In genomic region chr1:8412183-8412831, GRCh38 we compare ENCODE assay signal across 10 cellular contexts.
DNase-seq lines count a peak whose midpoint lies in the region; ATAC-seq and TF ChIP-seq lines count a peak whose summit lies in the region.
"Had no signal": no experiment of that assay in that cellular context is flagged by ENCODE, and none has a peak within 500 bp of the region (broad histone marks: within the 10 kb centered on the region; RNA-seq: fewer than 3 reads in every experiment).

No MANE protein-coding gene starts in this region.

- DNase-seq in AG08396 (ENCODE audit: low spot score) (peak; percentile 48), RWPE2 (ENCODE audit: low spot score) (no peak), neural progenitor cell (ENCODE audit: low spot score) (no peak), NCI-H187 treated with DMSO at 0.1 percent for 48 hours (lab: John Stamatoyannopoulos, UW) (no peak), NCI-H1930 (lab: John Stamatoyannopoulos, UW) (no peak), MV-4-11 (lab: John Stamatoyannopoulos, UW) (no peak)
- DNase-seq: GDM1, T-helper 1 cell had no signal

- H3K4me1 Mint-ChIP-seq in neural progenitor cell, result peaks cover 60% of the 10 kb centered on the region

- no peaks in the 10 kb centered on the region for H3K27me3 Mint-ChIP-seq in neural progenitor cell (ENCODE audit: insufficient read depth, low read depth)

- no peaks in the 10 kb centered on the region for H3K9me3 Mint-ChIP-seq in neural progenitor cell

- no peak overlapping the region for H3K4me3 ChIP-seq in RWPE2 (ENCODE audit: severe bottlenecking)
- H3K4me3 ChIP-seq in neural progenitor cell, result peak overlapping the region; percentile 16

- H3F3A ChIP-seq in neural progenitor cell (ENCODE audit: low read depth), result peaks cover 44% of the 10 kb centered on the region

- H3K27ac ChIP-seq in RWPE2 (ENCODE audit: poor library complexity, severe bottlenecking), result peak overlapping the region; percentile 10
- H3K27ac ChIP-seq in neural progenitor cell, result peak overlapping the region; percentile 50

- H3K9me3 ChIP-seq in RWPE2 (ENCODE audit: severe bottlenecking) (no peaks in the 10 kb centered on the region), neural progenitor cell (ENCODE audit: low read depth) (no peaks in the 10 kb centered on the region)

- TF ChIP-seq CTCF in RWPE2 (IDR thresholded peaks at IDR 0.05; ENCODE audit: poor library complexity, severe bottlenecking) (no peak), neural progenitor cell (IDR thresholded peaks at IDR 0.05) (no peak)

- H3K4me1 ChIP-seq in RWPE2 (ENCODE audit: insufficient read depth, poor library complexity, severe bottlenecking) (peaks cover 18% of the 10 kb centered on the region), neural progenitor cell (peaks cover 58% of the 10 kb centered on the region)

- H3K36me3 ChIP-seq in RWPE2 (ENCODE audit: low read depth) (peaks cover 18% of the 10 kb centered on the region), neural progenitor cell (peaks cover 3% of the 10 kb centered on the region)

- no peak overlapping the region for H3K4me3 Mint-ChIP-seq in neural progenitor cell

- no peak overlapping the region for H3K9ac ChIP-seq in neural progenitor cell

- peak overlapping the region; percentile 29 for H3K27ac Mint-ChIP-seq in neural progenitor cell

- H3K4me2 ChIP-seq in neural progenitor cell, result peak overlapping the region; percentile 39

- H4K20me1 ChIP-seq in neural progenitor cell (ENCODE audit: low read depth), result peaks cover 72% of the 10 kb centered on the region

- peaks cover 91% of the 10 kb centered on the region for H3K79me2 ChIP-seq in neural progenitor cell (ENCODE audit: low read depth)

- peaks cover 29% of the 10 kb centered on the region for H3K36me3 Mint-ChIP-seq in neural progenitor cell

- peak; percentile 55; the same call in 2 of the 3 replicates for ATAC-seq in RWPE2 (ENCODE audit: low read depth)
- ATAC-seq in esophagus mucosa, result peak; percentile 87
- ATAC-seq in GM21515 (IDR thresholded peaks at IDR 0.05; ENCODE audit: unreplicated experiment), result no peak

- H3K27me3 ChIP-seq in RWPE2 (ENCODE audit: insufficient read depth, poor library complexity, severe bottlenecking), result no peaks in the 10 kb centered on the region
- H3K27me3 ChIP-seq in neural progenitor cell, result no peaks in the 10 kb centered on the region

- H2AFZ ChIP-seq in neural progenitor cell (replicated peaks), result no peak overlapping the region
